Comparison of ENCODE assay signal across 8 cellular contexts in the genomic region with DNA sequence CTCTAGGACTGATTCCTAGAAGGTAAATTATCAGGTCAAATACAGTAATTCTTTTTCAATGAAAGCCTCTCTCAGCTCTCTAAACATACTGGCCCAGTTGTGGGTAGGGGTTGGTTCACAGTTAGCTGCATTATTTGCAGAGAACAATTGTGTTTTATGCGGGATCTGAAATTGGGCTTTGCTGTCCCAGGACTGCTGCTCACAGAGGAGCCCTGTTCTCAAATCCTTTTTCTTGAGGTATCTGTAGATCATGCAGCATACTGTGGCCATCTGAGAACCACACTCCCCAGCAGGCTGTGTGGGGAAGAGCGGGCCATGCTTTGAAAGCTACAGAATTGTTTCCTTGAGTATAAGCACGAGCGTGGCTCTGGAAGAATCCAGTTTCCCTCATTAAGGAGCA. TPM values are rescaled to one million over a fixed set of nuclear protein-coding genes. Genes with fewer than 3 reads are reported as not detected.
"Had no signal": no experiment of that assay in that cellular context is flagged by ENCODE, and none has a peak within 500 bp of the region (broad histone marks: within the 10 kb centered on the region; RNA-seq: fewer than 3 reads in every experiment).

No MANE protein-coding gene starts in this region.

- H3K4me3 ChIP-seq: GM23248, HAP-1 had no signal

- H3K9me3 ChIP-seq: HAP-1 had no signal

- ATAC-seq: HCT116 had no signal

- H3K4me1 ChIP-seq: HAP-1 had no signal

- H3K9ac ChIP-seq: GM23248 had no signal

- DNase-seq: GM23248, GOT3, H7, HFFc6, IMR-90 had no signal

- H3K9me3 Mint-ChIP-seq: HFFc6 had no signal

- H2AFZ ChIP-seq: GM23248 had no signal

- H3K27ac ChIP-seq: GM23248 had no signal

- H3K27ac Mint-ChIP-seq: HFFc6 had no signal

RNA-seq across cellular contexts. Expression of gene FOXF1, which starts 27.2 kb away (rescaled TPM):
- total RNA-seq: H7, HT-29 had no signal

RNA-seq across cellular contexts. Expression of gene FOXC2, which starts 29.1 kb away (rescaled TPM):
- total RNA-seq: HT-29 had no signal
